In genomic region chr12:115341442-115341841, GRCh38 we compare ENCODE assay signal across 10 cellular contexts.
DNase-seq lines count a peak whose midpoint lies in the region; ATAC-seq and TF ChIP-seq lines count a peak whose summit lies in the region.
"Had no signal": no experiment of that assay in that cellular context is flagged by ENCODE, and none has a peak within 500 bp of the region (broad histone marks: within the 10 kb centered on the region; RNA-seq: fewer than 3 reads in every experiment).

No MANE protein-coding gene starts in this region.

- H3K9me2 ChIP-seq in SK-N-SH, result no peaks in the 10 kb centered on the region

- H3K36me3 ChIP-seq in SK-N-SH (replicated peaks in 1 of 2; ENCODE audit: control insufficient read depth in 1 of 2, insufficient read depth in 2 of 2, low read length in 1 of 2) (no peaks in the 10 kb centered on the region), skeletal muscle satellite cell (ENCODE audit: insufficient read depth, low read length) (no peaks in the 10 kb centered on the region)
- H3K36me3 ChIP-seq: right lobe of liver had no signal

- intact Hi-C loops in Right ventricle myocardium superior (cut with DNase I), result no loop called here

- no peak for TF ChIP-seq CTCF in SK-N-SH (IDR thresholded peaks at IDR 0.05)

- DNase-seq in SK-N-SH (no peak), Right ventricle myocardium superior (peak; percentile 58), ecto neural progenitor cell (ENCODE audit: low spot score) (no peak), DMS79 (lab: John Stamatoyannopoulos, UW) (no peak)
- DNase-seq: NCI-H1694 treated with DMSO at 0.1 percent for 48 hours, right lobe of liver had no signal

- CTCF ChIA-PET in SK-N-SH (lab: Yijun Ruan, JAX), result no interaction called here

- TF ChIP-seq RAD21 in SK-N-SH (IDR thresholded peaks at IDR 0.05; ENCODE audit: low read length), result no peak

- peak overlapping the region in 1 of 2 experiments; percentile 92; a peak in 2 of 4 replicates for H3K27ac ChIP-seq in SK-N-SH (ENCODE audit: low read depth in 2 of 2, low read length in 1 of 2)
- H3K27ac ChIP-seq: right lobe of liver had no signal

- H3K9me3 ChIP-seq in SK-N-SH, result no peaks in the 10 kb centered on the region
- H3K9me3 ChIP-seq in skeletal muscle satellite cell (replicated peaks; ENCODE audit: low read length), result no peaks in the 10 kb centered on the region
- H3K9me3 ChIP-seq: right lobe of liver had no signal

- H3F3A ChIP-seq in SK-N-SH (replicated peaks; ENCODE audit: insufficient read depth), result peaks cover 20% of the 10 kb centered on the region

- POLR2A ChIA-PET in SK-N-SH (lab: Yijun Ruan, JAX), result no interaction called here

- no peaks in the 10 kb centered on the region for H3K27me3 ChIP-seq in SK-N-SH (ENCODE audit: insufficient read depth)
- no peaks in the 10 kb centered on the region for H3K27me3 ChIP-seq in skeletal muscle satellite cell (ENCODE audit: control insufficient read depth, insufficient read depth, low read length)
- H3K27me3 ChIP-seq: right lobe of liver had no signal

- H3K79me2 ChIP-seq in SK-N-SH (ENCODE audit: insufficient read depth), result no peaks in the 10 kb centered on the region

- H3K4me3 ChIP-seq in SK-N-SH (ENCODE audit: low read depth in 2 of 2, low read length in 1 of 2), result no peak overlapping the region
- no peak overlapping the region for H3K4me3 ChIP-seq in skeletal muscle satellite cell (ENCODE audit: low read length)
- H3K4me3 ChIP-seq: right lobe of liver had no signal

- H2AFZ ChIP-seq in SK-N-SH (ENCODE audit: low read depth), result peak overlapping the region; percentile 61

- no peaks in the 10 kb centered on the region for H4K20me1 ChIP-seq in SK-N-SH (ENCODE audit: insufficient read depth)

- 10% methylated on average over 4 of the region's 6 CpGs for WGBS in SK-N-SH (ENCODE audit: low lambda C conversion rate)

- H3K4me2 ChIP-seq in SK-N-SH, result peak overlapping the region; percentile 22; the same call in 1 of the 2 replicates
- H3K4me2 ChIP-seq in skeletal muscle satellite cell (ENCODE audit: low read length), result peak overlapping the region; percentile 19

- H3K9ac ChIP-seq in SK-N-SH (peak overlapping the region; percentile 58), skeletal muscle satellite cell (ENCODE audit: low read depth, low read length) (peak overlapping the region; percentile 29)

- H3K4me1 ChIP-seq in SK-N-SH (ENCODE audit: control insufficient read depth in 1 of 2, insufficient read depth in 2 of 2, low read depth in 1 of 2, low read length in 1 of 2) (peaks cover 0 to 15% of the 10 kb centered on the region in 2 experiments; a peak in 3 of 4 replicates), skeletal muscle satellite cell (ENCODE audit: control insufficient read depth, insufficient read depth, low read length) (peaks cover 26% of the 10 kb centered on the region)
- H3K4me1 ChIP-seq: right lobe of liver had no signal

- peak; percentile 20 to 95; a peak in 3 of 4 replicates for TF ChIP-seq EP300 in SK-N-SH (IDR thresholded peaks at IDR 0.05; ENCODE audit: borderline replicate concordance in 1 of 2, low read depth in 1 of 2, low read length in 1 of 2)

- ATAC-seq in GM21529 (IDR thresholded peaks at IDR 0.05; ENCODE audit: unreplicated experiment), result peak; percentile 37
- peak; percentile 68 for ATAC-seq in Right ventricle myocardium superior (ENCODE audit: poor library complexity)
- ATAC-seq in GM19324 (IDR thresholded peaks at IDR 0.05; ENCODE audit: low FRiP score, unreplicated experiment), result no peak
- ATAC-seq in GM21723 (IDR thresholded peaks at IDR 0.05; ENCODE audit: unreplicated experiment), result no peak

TF ChIP-seq in SK-N-SH, 30 proteins besides CTCF, POLR2A, EP300 and RAD21 (continues in another document):
- TF ChIP-seq RXRA (IDR thresholded peaks at IDR 0.05; ENCODE audit: borderline replicate concordance, low read depth), result peak; percentile 85; the same call in 1 of the 2 replicates
- peak; percentile 81; the same call in 1 of the 2 replicates for TF ChIP-seq POLR2AphosphoS5 (IDR thresholded peaks at IDR 0.05; ENCODE audit: low read depth, low read length)
- no peak for TF ChIP-seq EZH2phosphoT487 (IDR thresholded peaks at IDR 0.05; ENCODE audit: borderline replicate concordance, low read depth)
- TF ChIP-seq FOSL2 (IDR thresholded peaks at IDR 0.05; ENCODE audit: borderline replicate concordance, low read depth), result peak; percentile 99
- peak; percentile 34; the same call in 1 of the 2 replicates for TF ChIP-seq FOXM1 (IDR thresholded peaks at IDR 0.05; ENCODE audit: low read depth)
- 0 out of 2 replicates have a peak, but pooled peaks have one; percentile 32 for TF ChIP-seq REST (IDR thresholded peaks at IDR 0.05; ENCODE audit: low read depth, low read length)
- no peak for TF ChIP-seq ELF1 (IDR thresholded peaks at IDR 0.05)
- TF ChIP-seq NRF1 (IDR thresholded peaks at IDR 0.05; ENCODE audit: low read depth, low read length), result no peak
- peak; percentile 31; the same call in 1 of the 2 replicates for TF ChIP-seq TAF1 (IDR thresholded peaks at IDR 0.05; ENCODE audit: borderline replicate concordance, low read depth, low read length)
- TF ChIP-seq MEF2A (IDR thresholded peaks at IDR 0.05; ENCODE audit: borderline replicate concordance, low read depth), result peak; percentile 67; the same call in 1 of the 2 replicates
- TF ChIP-seq MAX (IDR thresholded peaks at IDR 0.05; ENCODE audit: low read depth), result peak; percentile 89
- peak; percentile 98 for TF ChIP-seq JUND (IDR thresholded peaks at IDR 0.05)
- TF ChIP-seq, protein P1, sequence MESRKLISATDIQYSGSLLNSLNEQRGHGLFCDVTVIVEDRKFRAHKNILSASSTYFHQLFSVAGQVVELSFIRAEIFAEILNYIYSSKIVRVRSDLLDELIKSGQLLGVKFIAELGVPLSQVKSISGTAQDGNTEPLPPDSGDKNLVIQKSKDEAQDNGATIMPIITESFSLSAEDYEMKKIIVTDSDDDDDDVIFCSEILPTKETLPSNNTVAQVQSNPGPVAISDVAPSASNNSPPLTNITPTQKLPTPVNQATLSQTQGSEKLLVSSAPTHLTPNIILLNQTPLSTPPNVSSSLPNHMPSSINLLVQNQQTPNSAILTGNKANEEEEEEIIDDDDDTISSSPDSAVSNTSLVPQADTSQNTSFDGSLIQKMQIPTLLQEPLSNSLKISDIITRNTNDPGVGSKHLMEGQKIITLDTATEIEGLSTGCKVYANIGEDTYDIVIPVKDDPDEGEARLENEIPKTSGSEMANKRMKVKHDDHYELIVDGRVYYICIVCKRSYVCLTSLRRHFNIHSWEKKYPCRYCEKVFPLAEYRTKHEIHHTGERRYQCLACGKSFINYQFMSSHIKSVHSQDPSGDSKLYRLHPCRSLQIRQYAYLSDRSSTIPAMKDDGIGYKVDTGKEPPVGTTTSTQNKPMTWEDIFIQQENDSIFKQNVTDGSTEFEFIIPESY (IDR thresholded peaks at IDR 0.05; ENCODE audit: borderline replicate concordance, low read depth), result peak; percentile 89
- peak; percentile 94 for TF ChIP-seq TCF12 (IDR thresholded peaks at IDR 0.05)
- no peak for TF ChIP-seq SMC3 (IDR thresholded peaks at IDR 0.05; ENCODE audit: low read depth, low read length)
- TF ChIP-seq CHD2 (IDR thresholded peaks at IDR 0.05; ENCODE audit: low read length, partially characterized antibody), result no peak
- TF ChIP-seq SIN3A (IDR thresholded peaks at IDR 0.05; ENCODE audit: borderline replicate concordance, low read depth, low read length), result peak; percentile 33; the same call in 1 of the 2 replicates
- TF ChIP-seq, protein P2, sequence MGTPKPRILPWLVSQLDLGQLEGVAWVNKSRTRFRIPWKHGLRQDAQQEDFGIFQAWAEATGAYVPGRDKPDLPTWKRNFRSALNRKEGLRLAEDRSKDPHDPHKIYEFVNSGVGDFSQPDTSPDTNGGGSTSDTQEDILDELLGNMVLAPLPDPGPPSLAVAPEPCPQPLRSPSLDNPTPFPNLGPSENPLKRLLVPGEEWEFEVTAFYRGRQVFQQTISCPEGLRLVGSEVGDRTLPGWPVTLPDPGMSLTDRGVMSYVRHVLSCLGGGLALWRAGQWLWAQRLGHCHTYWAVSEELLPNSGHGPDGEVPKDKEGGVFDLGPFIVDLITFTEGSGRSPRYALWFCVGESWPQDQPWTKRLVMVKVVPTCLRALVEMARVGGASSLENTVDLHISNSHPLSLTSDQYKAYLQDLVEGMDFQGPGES (IDR thresholded peaks at IDR 0.05; ENCODE audit: low read depth, low read length), result no peak
- peak; percentile 76; the same call in 1 of the 2 replicates for TF ChIP-seq TEAD4 (IDR thresholded peaks at IDR 0.05; ENCODE audit: borderline replicate concordance, insufficient read depth)

Comparison
In these comparisons a context has a peak if more than half of its experiments do, and no peak if none do; other contexts are left out.
1. ATAC-seq: peak in GM21529 (single experiment) and Right ventricle myocardium superior (single experiment); none in GM19324 (single experiment) and GM21723 (single experiment).